11 cellular contexts compared by ENCODE assay signal in genomic region chr20:26207237-26207966, GRCh38.
A peak's percentile ranks its signal among the peaks of the same experiment; 100 is the strongest.
DNase-seq lines count a peak whose midpoint lies in the region; TF ChIP-seq lines count a peak whose summit lies in the region.
"Had no signal": no experiment of that assay in that cellular context is flagged by ENCODE, and none has a peak within 500 bp of the region (broad histone marks: within the 10 kb centered on the region; RNA-seq: fewer than 3 reads in every experiment).

No MANE protein-coding gene starts in this region.

- H3K4me1 Mint-ChIP-seq in T-helper 1 cell treated with Interleukin-12 subunit alpha and Interleukin-12 subunit beta and Interleukin-4 antibody, amounts not matched to agents 30 μg/mL and 1 μg/mL, for 36 hours (ENCODE audit: low read depth) = peaks cover 4% of the 10 kb centered on the region
- H3K4me1 Mint-ChIP-seq in HFFc6 (ENCODE audit: low read depth) = peaks cover 32% of the 10 kb centered on the region
- peaks cover 3% of the 10 kb centered on the region for H3K4me1 Mint-ChIP-seq in endothelial cell (ENCODE audit: unreplicated experiment)
- peaks cover 2% of the 10 kb centered on the region for H3K4me1 Mint-ChIP-seq in progenitor cell of endocrine pancreas (ENCODE audit: low read depth)

- TF ChIP-seq CTCF in HFFc6 (IDR thresholded peaks at IDR 0.05) = no peak
- no peak for TF ChIP-seq CTCF in endothelial cell (IDR thresholded peaks at IDR 0.05; ENCODE audit: unreplicated experiment)
- no peak for TF ChIP-seq CTCF in progenitor cell of endocrine pancreas (IDR thresholded peaks at IDR 0.05; ENCODE audit: unreplicated experiment)

- H3K27ac ChIP-seq in caudate nucleus (ENCODE audit: low read depth, low read length) = no peak overlapping the region
- H3K27ac ChIP-seq: SK-N-MC had no signal

- H3K27me3 Mint-ChIP-seq in T-helper 1 cell treated with Interleukin-12 subunit alpha and Interleukin-12 subunit beta and Interleukin-4 antibody, amounts not matched to agents 30 μg/mL and 1 μg/mL, for 36 hours (ENCODE audit: low read depth) = peaks cover 22% of the 10 kb centered on the region
- no peaks in the 10 kb centered on the region for H3K27me3 Mint-ChIP-seq in HFFc6 (ENCODE audit: insufficient read depth)
- peaks cover 7% of the 10 kb centered on the region for H3K27me3 Mint-ChIP-seq in endothelial cell (ENCODE audit: unreplicated experiment)
- peaks cover 44% of the 10 kb centered on the region for H3K27me3 Mint-ChIP-seq in progenitor cell of endocrine pancreas

- H3K9me3 Mint-ChIP-seq in T-helper 1 cell treated with Interleukin-12 subunit alpha and Interleukin-12 subunit beta and Interleukin-4 antibody, amounts not matched to agents 30 μg/mL and 1 μg/mL, for 36 hours = peaks cover 11% of the 10 kb centered on the region
- H3K9me3 Mint-ChIP-seq in HFFc6 = peaks cover 22% of the 10 kb centered on the region
- H3K9me3 Mint-ChIP-seq in endothelial cell (ENCODE audit: unreplicated experiment) = no peaks in the 10 kb centered on the region
- H3K9me3 Mint-ChIP-seq in progenitor cell of endocrine pancreas (ENCODE audit: low read depth) = no peaks in the 10 kb centered on the region

- H3K27ac Mint-ChIP-seq in T-helper 1 cell treated with Interleukin-12 subunit alpha and Interleukin-12 subunit beta and Interleukin-4 antibody, amounts not matched to agents 30 μg/mL and 1 μg/mL, for 36 hours = peak overlapping the region; percentile 61
- H3K27ac Mint-ChIP-seq in HFFc6 = no peak overlapping the region
- no peak overlapping the region for H3K27ac Mint-ChIP-seq in endothelial cell (ENCODE audit: unreplicated experiment)
- H3K27ac Mint-ChIP-seq in progenitor cell of endocrine pancreas = no peak overlapping the region

- H3K4me3 Mint-ChIP-seq in T-helper 1 cell treated with Interleukin-12 subunit alpha and Interleukin-12 subunit beta and Interleukin-4 antibody, amounts not matched to agents 30 μg/mL and 1 μg/mL, for 36 hours = peak overlapping the region; percentile 64
- H3K4me3 Mint-ChIP-seq in HFFc6 = peak overlapping the region; percentile 62
- peak overlapping the region; percentile 81 for H3K4me3 Mint-ChIP-seq in endothelial cell (ENCODE audit: unreplicated experiment)
- H3K4me3 Mint-ChIP-seq in progenitor cell of endocrine pancreas (ENCODE audit: low read depth) = peak overlapping the region; percentile 61

- no peak for DNase-seq in T-helper 1 cell
- DNase-seq in HFFc6 = no peak
- DNase-seq in endothelial cell (ENCODE audit: low spot score) = no peak
- no peak for DNase-seq in progenitor cell of endocrine pancreas (ENCODE audit: low spot score, unreplicated experiment)
- DNase-seq in effector CD4-positive, alpha-beta T cell = no peak
- DNase-seq in caudate nucleus (lab: John Stamatoyannopoulos, UW) = no peak
- no peak for DNase-seq in AG20443 (ENCODE audit: low spot score)
- DNase-seq: dermis blood vessel endothelial cell, NCI-H2081 had no signal

- peaks cover 3% of the 10 kb centered on the region for H3K36me3 Mint-ChIP-seq in T-helper 1 cell treated with Interleukin-12 subunit alpha and Interleukin-12 subunit beta and Interleukin-4 antibody, amounts not matched to agents 30 μg/mL and 1 μg/mL, for 36 hours (ENCODE audit: low read depth)
- peaks cover 17% of the 10 kb centered on the region for H3K36me3 Mint-ChIP-seq in HFFc6 (ENCODE audit: low read depth)
- H3K36me3 Mint-ChIP-seq in endothelial cell (ENCODE audit: low read depth, unreplicated experiment) = no peaks in the 10 kb centered on the region
- no peaks in the 10 kb centered on the region for H3K36me3 Mint-ChIP-seq in progenitor cell of endocrine pancreas (ENCODE audit: insufficient read depth)
